In genomic region chr9:83629433-83630104, GRCh38 we compare ENCODE assay signal across 1 cellular context.
A peak's percentile ranks its signal among the peaks of the same experiment; 100 is the strongest.
TF ChIP-seq lines count a peak whose summit lies in the region.

No MANE protein-coding gene starts in this region.

TF ChIP-seq in HepG2, 621 proteins besides CTCF, POLR2A, EP300 and RAD21 (continued from another document and continues in another):
- TF ChIP-seq FUBP1 (CRISPR knock-in tag; IDR thresholded peaks at IDR 0.05; ENCODE audit: borderline replicate concordance) (no peak), TOPORS (CRISPR knock-in tag; IDR thresholded peaks at IDR 0.05) (peak; percentile 53; the same call in 1 of the 2 replicates), MAX (IDR thresholded peaks at IDR 0.05) (peak; percentile 81), AGO1 (IDR thresholded peaks at IDR 0.05; ENCODE audit: low read depth, low read length, poor library complexity, severe bottlenecking) (no peak), NFIC (IDR thresholded peaks at IDR 0.05; ENCODE audit: low read length) (peak; percentile 78), MEF2D (CRISPR knock-in tag; IDR thresholded peaks at IDR 0.05) (no peak; the same call in 1 of the 2 replicates), FOXM1 (CRISPR knock-in tag; IDR thresholded peaks at IDR 0.05) (no peak), AKNA (CRISPR knock-in tag; IDR thresholded peaks at IDR 0.05; ENCODE audit: borderline replicate concordance) (no peak), TBP (CRISPR knock-in tag; IDR thresholded peaks at IDR 0.05) (no peak), ZNF12 (CRISPR knock-in tag; IDR thresholded peaks at IDR 0.05) (no peak), ZNF317 (CRISPR knock-in tag; IDR thresholded peaks at IDR 0.05) (no peak), ZNF207 (IDR thresholded peaks at IDR 0.05; ENCODE audit: borderline replicate concordance) (no peak), RNF2 (conservative IDR thresholded peaks at IDR 0.05; ENCODE audit: low read depth) (no peak), NFYC (CRISPR knock-in tag; IDR thresholded peaks at IDR 0.05) (no peak), MTF2 (CRISPR knock-in tag; IDR thresholded peaks at IDR 0.05; ENCODE audit: borderline replicate concordance) (no peak), SKIL (CRISPR knock-in tag; IDR thresholded peaks at IDR 0.05; ENCODE audit: borderline replicate concordance) (no peak; the same call in 1 of the 2 replicates), ZNF549 (CRISPR knock-in tag; IDR thresholded peaks at IDR 0.05) (no peak; the same call in 1 of the 2 replicates), ELF4 (CRISPR knock-in tag; IDR thresholded peaks at IDR 0.05; ENCODE audit: borderline replicate concordance) (no peak), ZBTB39 (CRISPR knock-in tag; IDR thresholded peaks at IDR 0.05) (no peak), ZNF75D (CRISPR knock-in tag; IDR thresholded peaks at IDR 0.05; ENCODE audit: borderline replicate concordance) (no peak), NFE2L1 (CRISPR knock-in tag; IDR thresholded peaks at IDR 0.05; ENCODE audit: borderline replicate concordance) (no peak), HNRNPLL (IDR thresholded peaks at IDR 0.05; ENCODE audit: low read depth, low read length, poor library complexity, severe bottlenecking) (no peak), NCOR1 (IDR thresholded peaks at IDR 0.05; ENCODE audit: borderline replicate concordance, low read length) (peak; percentile 96), MYPOP (CRISPR knock-in tag; IDR thresholded peaks at IDR 0.05) (no peak), PHF5A (CRISPR knock-in tag; IDR thresholded peaks at IDR 0.05; ENCODE audit: low read depth, unreplicated experiment) (peak; percentile 46), ZBTB2 (CRISPR knock-in tag; IDR thresholded peaks at IDR 0.05; ENCODE audit: low read depth) (no peak), MBNL3 (CRISPR knock-in tag; conservative IDR thresholded peaks at IDR 0.05) (no peak), ZNF850 (CRISPR knock-in tag; conservative IDR thresholded peaks at IDR 0.05) (no peak), TFE3 (CRISPR knock-in tag; IDR thresholded peaks at IDR 0.05) (no peak), ZFP62 (CRISPR knock-in tag; IDR thresholded peaks at IDR 0.05) (no peak), MTA1 (CRISPR knock-in tag; IDR thresholded peaks at IDR 0.05; ENCODE audit: borderline replicate concordance) (peak; percentile 86), DRAP1 (CRISPR knock-in tag; IDR thresholded peaks at IDR 0.05) (no peak; the same call in 1 of the 2 replicates), IRF2 (CRISPR knock-in tag; IDR thresholded peaks at IDR 0.05) (peak; percentile 68; the same call in 1 of the 2 replicates), ELF1 (CRISPR knock-in tag; IDR thresholded peaks at IDR 0.05) (peak; percentile 40), ZBTB46 (CRISPR knock-in tag; IDR thresholded peaks at IDR 0.05; ENCODE audit: borderline replicate concordance) (no peak), ZNF768 (CRISPR knock-in tag; IDR thresholded peaks at IDR 0.05) (no peak), ZXDC (CRISPR knock-in tag; IDR thresholded peaks at IDR 0.05) (no peak), ZNF629 (CRISPR knock-in tag; conservative IDR thresholded peaks at IDR 0.05) (peak; percentile 28; the same call in 1 of the 2 replicates), ZNF747 (CRISPR knock-in tag; IDR thresholded peaks at IDR 0.05; ENCODE audit: borderline replicate concordance) (no peak), ZNF33A (CRISPR knock-in tag; IDR thresholded peaks at IDR 0.05; ENCODE audit: borderline replicate concordance) (no peak), ADNP (CRISPR knock-in tag; IDR thresholded peaks at IDR 0.05) (no peak), ISL2 (CRISPR knock-in tag; IDR thresholded peaks at IDR 0.05) (peak; percentile 46; the same call in 1 of the 2 replicates)
